In genomic region chr11:18634140-18635032, GRCh38 we compare ENCODE assay signal across 8 cellular contexts. TPM values are rescaled to one million over a fixed set of nuclear protein-coding genes. Genes with fewer than 3 reads are reported as not detected.
DNase-seq lines count a peak whose midpoint lies in the region; ATAC-seq and TF ChIP-seq lines count a peak whose summit lies in the region.

TSS of gene SPTY2D1 (minus strand) at chr11:18634342. CDS start at chr11:18634257, 85 bp downstream.

- 0% methylated on average over 60 of the region's 60 CpGs for WGBS in esophagus, 2 donors

- H3K9me3 ChIP-seq in esophagus (ENCODE audit: control insufficient read depth in 2 of 2, insufficient read depth in 1 of 2, low read depth in 1 of 2, low read length in 1 of 2), result no peaks in the 10 kb centered on the region
- no peaks in the 10 kb centered on the region for H3K9me3 ChIP-seq in mucosa of stomach (ENCODE audit: control insufficient read depth, low read length)

- H3K36me3 ChIP-seq in esophagus (ENCODE audit: control insufficient read depth in 2 of 2, insufficient read depth in 2 of 2, low read length in 1 of 2) (no peaks in the 10 kb centered on the region), mucosa of stomach (ENCODE audit: control insufficient read depth, insufficient read depth, low read length) (no peaks in the 10 kb centered on the region)

- H3K9ac ChIP-seq in mucosa of stomach (ENCODE audit: low read length), result peak within 1 kb of the TSS; percentile 98

- H3K4me3 ChIP-seq in esophagus (ENCODE audit: low read depth in 1 of 2, low read length in 2 of 2), result peak within 1 kb of the TSS; percentile 77 to 99
- H3K4me3 ChIP-seq in mucosa of stomach (ENCODE audit: low read length), result peak within 1 kb of the TSS; percentile 98

- H3K4me1 ChIP-seq in esophagus (ENCODE audit: control insufficient read depth in 2 of 2, insufficient read depth in 2 of 2, low read length in 1 of 2) (no peaks in the 10 kb centered on the region), mucosa of stomach (ENCODE audit: control insufficient read depth, insufficient read depth, low read length) (peaks cover 15% of the 10 kb centered on the region)

- H3K4me3 Mint-ChIP-seq in activated T-cell treated with anti-CD3 and anti-CD28 coated beads, Interleukin-2, amount 50 U/mL, for 24 hours, result peak within 1 kb of the TSS; percentile 86

- peak within 1 kb of the TSS; percentile 99 for H3K27ac Mint-ChIP-seq in activated T-cell treated with anti-CD3 and anti-CD28 coated beads, Interleukin-2, amount 50 U/mL, for 24 hours

- H3K27me3 ChIP-seq in esophagus (ENCODE audit: control insufficient read depth in 1 of 2, insufficient read depth in 2 of 2, low read length in 2 of 2) (no peaks in the 10 kb centered on the region), mucosa of stomach (ENCODE audit: control insufficient read depth, insufficient read depth, low read length) (no peaks in the 10 kb centered on the region)

- H3K4me1 Mint-ChIP-seq in activated T-cell treated with anti-CD3 and anti-CD28 coated beads, Interleukin-2, amount 50 U/mL, for 24 hours (ENCODE audit: low read depth), result peaks cover 29% of the 10 kb centered on the region

- no peaks in the 10 kb centered on the region for H3K9me3 Mint-ChIP-seq in activated T-cell treated with anti-CD3 and anti-CD28 coated beads, Interleukin-2, amount 50 U/mL, for 24 hours

- peak; percentile 97 for DNase-seq in DMS153 treated with DMSO at 0.1 percent for 48 hours (lab: John Stamatoyannopoulos, UW; ENCODE audit: unreplicated experiment)
- peak; percentile 98 for DNase-seq in KBM-7
- peak; percentile 96 for DNase-seq in activated T-cell treated with anti-CD3 and anti-CD28 coated beads, Interleukin-2, amount 50 U/mL, for 24 hours
- DNase-seq in stimulated activated CD8-positive, alpha-beta memory T cell treated with anti-CD3 and anti-CD28 coated beads, Interleukin-7, amount 100 ng/mL, for 1 hour (ENCODE audit: low read depth in 2 of 2), result peak; percentile 92 to 94

- H3K27me3 Mint-ChIP-seq in activated T-cell treated with anti-CD3 and anti-CD28 coated beads, Interleukin-2, amount 50 U/mL, for 24 hours, result no peaks in the 10 kb centered on the region

- in situ Hi-C loops in KBM-7 (cut with MboI; ENCODE audit: low pct_unique_long_range_greater_than_20kb, low sequenced_read_pairs), result no loop called here

- peak within 1 kb of the TSS; percentile 92 to 98 for H3K27ac ChIP-seq in esophagus (ENCODE audit: low read depth in 2 of 2, low read length in 1 of 2)

- ATAC-seq in GM21717 (IDR thresholded peaks at IDR 0.05; ENCODE audit: unreplicated experiment), result peak; percentile 95

- peaks cover 23% of the 10 kb centered on the region for H3K36me3 Mint-ChIP-seq in activated T-cell treated with anti-CD3 and anti-CD28 coated beads, Interleukin-2, amount 50 U/mL, for 24 hours (ENCODE audit: low read depth)

TF ChIP-seq in PFSK-1, 5 proteins besides CTCF, POLR2A, EP300 and RAD21:
- TF ChIP-seq REST (IDR thresholded peaks at IDR 0.05; ENCODE audit: insufficient read depth in 1 of 2, low read depth in 2 of 2, low read length in 2 of 2) (no peak; a peak in 1 of 4 replicates), FOXP2 (optimal IDR thresholded peaks at IDR 0.05; ENCODE audit: borderline replicate concordance, extremely low read depth, extremely low read length, insufficient read depth) (peak; percentile 95), SIN3A (IDR thresholded peaks at IDR 0.05; ENCODE audit: borderline replicate concordance, insufficient read depth, low read length) (peak; percentile 65; the same call in 1 of the 2 replicates), POLR2AphosphoS5 (IDR thresholded peaks at IDR 0.05; ENCODE audit: low read depth, low read length) (peak; percentile 99), TAF1 (IDR thresholded peaks at IDR 0.05; ENCODE audit: borderline replicate concordance, insufficient read depth, low read length) (peak; percentile 79; the same call in 1 of the 2 replicates)

RNA-seq across cellular contexts. Expression of gene SPTY2D1, which starts in this region (rescaled TPM):
- 7.0 TPM for polyA plus RNA-seq in PFSK-1 (2012; ENCODE audit: insufficient read length, low read depth)
- 1 to 10 TPM; 3.2 to 5.8 TPM for polyA plus RNA-seq in esophagus

Comparison
In these comparisons a context has a peak if more than half of its experiments do, and no peak if none do; other contexts are left out.
1. Peak in every context shown above with its lines: DNase-seq, ATAC-seq, H3K4me3 ChIP-seq and H3K27ac ChIP-seq.